Comparison of ENCODE assay signal across 16 cellular contexts in the genomic region with DNA sequence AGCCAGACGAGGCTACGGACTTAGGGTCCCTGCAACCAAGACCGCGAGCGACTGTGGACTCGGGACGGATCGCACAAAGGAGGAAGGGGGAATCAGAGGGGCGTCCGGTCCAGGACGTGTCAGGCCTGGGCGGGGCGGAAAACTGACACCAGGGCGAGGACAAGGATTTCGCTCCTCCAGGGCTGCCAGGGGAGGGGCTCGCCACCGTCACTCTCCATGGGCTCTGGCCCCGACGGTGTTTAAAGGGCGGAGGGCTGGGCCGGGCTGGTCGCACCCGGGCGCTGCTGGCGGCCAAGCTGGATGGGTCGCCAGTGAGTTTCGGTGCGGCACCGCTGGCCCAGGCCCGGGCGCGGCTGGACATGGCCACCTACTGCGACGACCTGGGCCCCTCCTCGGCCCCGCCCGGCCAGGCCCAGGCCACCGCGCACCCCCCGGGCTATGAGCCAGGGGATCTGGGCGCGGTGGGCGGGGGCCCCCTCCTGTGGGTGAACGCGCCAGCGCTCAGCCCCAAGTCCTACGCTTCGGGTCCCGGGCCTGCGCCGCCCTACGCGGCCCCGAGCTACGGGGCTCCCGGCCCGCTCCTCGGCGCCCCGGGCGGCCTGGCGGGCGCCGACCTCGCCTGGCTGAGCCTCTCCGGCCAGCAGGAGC. TPM values are rescaled to one million over a fixed set of nuclear protein-coding genes. Genes with fewer than 3 reads are reported as not detected.
DNase-seq lines count a peak whose midpoint lies in the region; ATAC-seq and TF ChIP-seq lines count a peak whose summit lies in the region.
"Had no signal": no experiment of that assay in that cellular context is flagged by ENCODE, and none has a peak within 500 bp of the region (broad histone marks: within the 10 kb centered on the region; RNA-seq: fewer than 3 reads in every experiment).

A gene (plus strand): TSS at position 271 of the 648 bp plus-strand sequence. CDS start 89 bp downstream, at position 360.

- TF ChIP-seq POLR2A in esophagus squamous epithelium (IDR thresholded peaks at IDR 0.05) (no peak), stomach (IDR thresholded peaks at IDR 0.05) (no peak)

- ATAC-seq in lung (ENCODE audit: insufficient read depth, low FRiP score) = peak; percentile 23
- ATAC-seq: activated CD8-positive, alpha-beta T cell treated with anti-CD3 and anti-CD28 coated beads, Interleukin-2, amount 10 ng/mL, durations not matched to agents 7 days and 5 days had no signal

- H3K36me3 ChIP-seq in WERI-Rb-1 (no peaks in the 10 kb centered on the region), esophagus squamous epithelium (no peaks in the 10 kb centered on the region), lung (ENCODE audit: control insufficient read depth in 2 of 2, insufficient read depth in 2 of 2, low read length in 2 of 2) (no peaks in the 10 kb centered on the region), stomach (no peaks in the 10 kb centered on the region)
- H3K36me3 ChIP-seq: tibial artery had no signal

- DNase-seq in WERI-Rb-1 = no peak
- DNase-seq in esophagus squamous epithelium (lab: John Stamatoyannopoulos, UW) = no peak
- no peak for DNase-seq in lung (ENCODE audit: low spot score)
- no peak for DNase-seq in stomach
- DNase-seq in SKM-1 (lab: John Stamatoyannopoulos, UW; ENCODE audit: unreplicated experiment) = no peak
- DNase-seq in NCI-H82 treated with DMSO at 0.1 percent for 48 hours (lab: John Stamatoyannopoulos, UW; ENCODE audit: unreplicated experiment) = no peak
- no peak for DNase-seq in SKM-1 treated with dmso at 0.1 percent for 144 hours (lab: John Stamatoyannopoulos, UW; ENCODE audit: unreplicated experiment)
- DNase-seq in T-helper 2 cell = no peak
- DNase-seq: activated CD8-positive, alpha-beta T cell treated with anti-CD3 and anti-CD28 coated beads, Interleukin-2, amount 10 ng/mL, durations not matched to agents 7 days and 5 days; EL; NCI-H1694 treated with DMSO at 0.1 percent for 48 hours; NCI-H446 treated with DMSO at 0.1 percent for 48 hours; nucleus accumbens; tibial artery had no signal

- peaks cover 12 to 47% (median 21%) of the 10 kb centered on the region in 3 donors for H3K4me1 ChIP-seq in esophagus squamous epithelium
- H3K4me1 ChIP-seq in lung (ENCODE audit: control insufficient read depth in 2 of 2, insufficient read depth in 2 of 2, low read length in 2 of 2) = peaks cover 0 to 19% of the 10 kb centered on the region in 2 donors
- peaks cover 0 to 40% (median 21%) of the 10 kb centered on the region in 4 donors for H3K4me1 ChIP-seq in stomach

- 3% methylated on average over 17 of the region's 66 CpGs; no CpG with 5 or more reads in 1 of the 2 donors for WGBS in esophagus squamous epithelium, 2 donors
- WGBS in lung, 2 donors = 1 to 3% methylated on average over 47 to 66 of the region's 66 CpGs
- WGBS in stomach, 5 donors = 3 to 4% (median 3%) methylated on average over 18 to 66 of the region's 66 CpGs; no CpG with 5 or more reads in 1 of the 5 donors

- intact Hi-C loops in esophagus squamous epithelium (cut with DNase I) = no loop called here
- intact Hi-C loops in stomach (cut with DNase I; ENCODE audit: low total_unique reads) = no loop called here

- H3K27me3 ChIP-seq in WERI-Rb-1 (ENCODE audit: insufficient read depth, low read depth, severe bottlenecking) = peaks cover 72% of the 10 kb centered on the region
- peaks cover 0 to 83% (median 1%) of the 10 kb centered on the region in 4 donors for H3K27me3 ChIP-seq in esophagus squamous epithelium
- peaks cover 31% of the 10 kb centered on the region for H3K27me3 ChIP-seq in lung (ENCODE audit: control insufficient read depth, insufficient read depth)
- H3K27me3 ChIP-seq in stomach = peaks cover 27 to 80% (median 56%) of the 10 kb centered on the region in 3 donors

- TF ChIP-seq CTCF in WERI-Rb-1 (IDR thresholded peaks at IDR 0.05; ENCODE audit: low read depth, low read length) (no peak), esophagus squamous epithelium (IDR thresholded peaks at IDR 0.05) (no peak), lung (IDR thresholded peaks at IDR 0.05; ENCODE audit: control extremely low read depth, extremely low read depth) (no peak), stomach (IDR thresholded peaks at IDR 0.05) (no peak)

- H3K4me3 ChIP-seq in WERI-Rb-1 (ENCODE audit: low read depth, low read length) (peak within 1 kb of the TSS; percentile 24), esophagus squamous epithelium (peak within 1 kb of the TSS; percentile 27 to 58 (median 42)), lung (no peak within 1 kb of the TSS), stomach (peak within 1 kb of the TSS; percentile 12 to 30 (median 24))

- TF ChIP-seq EP300 in stomach (IDR thresholded peaks at IDR 0.05) = no peak

- no peak within 1 kb of the TSS for H3K27ac ChIP-seq in WERI-Rb-1
- peak within 1 kb of the TSS in 1 of 4 donors; percentile 75 for H3K27ac ChIP-seq in esophagus squamous epithelium
- peak within 1 kb of the TSS in 1 of 2 donors; percentile 7 for H3K27ac ChIP-seq in lung (ENCODE audit: low read depth in 1 of 2, low read length in 1 of 2)
- H3K27ac ChIP-seq in stomach = peak within 1 kb of the TSS in 3 of 5 donors; percentile 14 to 43 (median 37)
- H3K27ac ChIP-seq: tibial artery had no signal

- no peaks in the 10 kb centered on the region for H3K9me3 ChIP-seq in WERI-Rb-1 (ENCODE audit: severe bottlenecking)
- H3K9me3 ChIP-seq in esophagus squamous epithelium = no peaks in the 10 kb centered on the region
- peaks cover 0 to 4% of the 10 kb centered on the region in 2 donors for H3K9me3 ChIP-seq in lung (ENCODE audit: control insufficient read depth in 2 of 2, insufficient read depth in 1 of 2, low read length in 1 of 2)
- H3K9me3 ChIP-seq in stomach = no peaks in the 10 kb centered on the region
- H3K9me3 ChIP-seq: tibial artery had no signal

RNA-seq across cellular contexts. Expression of the gene that starts here (rescaled TPM):
- 1 to 10 TPM in 1 of 4 donors, under 1 TPM in 3; 0.12 to 1.5 (median 0.56) TPM for total RNA-seq in esophagus squamous epithelium
- under 1 TPM in 1 of 2 donors, not detected in 1; 0.15 TPM for total RNA-seq in lung
- under 1 TPM in 1 of 2 donors, not detected in 1; 0.08 TPM for polyA plus RNA-seq in lung
- total RNA-seq in stomach = under 1 TPM in 2 of 5 donors, not detected in 3; 0.18 to 0.43 TPM
- under 1 TPM; 0.06 to 0.15 (median 0.13) TPM for polyA plus RNA-seq in stomach
- total RNA-seq: activated CD8-positive, alpha-beta T cell treated with anti-CD3 and anti-CD28 coated beads, Interleukin-2, amount 10 ng/mL, durations not matched to agents 7 days and 5 days; lung microvascular endothelial cell; OCI-LY7 had no signal

Comparison
In these comparisons a context has a peak if more than half of its experiments do, and no peak if none do; other contexts are left out.
1. Peak in ATAC-seq in lung; RNA of the gene not detected or under 1 TPM.